In genomic region chr9:97504381-97505216, GRCh38 we compare ENCODE assay signal across 16 cellular contexts. TPM values are rescaled to one million over a fixed set of nuclear protein-coding genes. Genes with fewer than 3 reads are reported as not detected.
DNase-seq lines count a peak whose midpoint lies in the region; ATAC-seq, FAIRE-seq and TF ChIP-seq lines count a peak whose summit lies in the region.
"Had no signal": no experiment of that assay in that cellular context is flagged by ENCODE, and none has a peak within 500 bp of the region (broad histone marks: within the 10 kb centered on the region; RNA-seq: fewer than 3 reads in every experiment).

No MANE protein-coding gene starts in this region.

- no peak for TF ChIP-seq CTCF in CD4-positive, alpha-beta T cell (IDR thresholded peaks at IDR 0.05)
- TF ChIP-seq CTCF in Peyer's patch (IDR thresholded peaks at IDR 0.05) (no peak), esophagus squamous epithelium (IDR thresholded peaks at IDR 0.05) (no peak), pancreas (IDR thresholded peaks at IDR 0.05) (no peak)

- no peak for DNase-seq in CD4-positive, alpha-beta T cell
- DNase-seq in Peyer's patch (no peak), esophagus squamous epithelium (lab: John Stamatoyannopoulos, UW) (no peak), pancreas (peak in 3 of 6 donors; percentile 35 to 62 (median 46)), T-helper 9 cell (no peak), HT-29 (ENCODE audit: low spot score) (no peak)
- DNase-seq in stimulated activated CD8-positive, alpha-beta memory T cell treated with anti-CD3 and anti-CD28 coated beads, Interleukin-4, amount 100 ng/mL, for 48 hours, result no peak
- DNase-seq: activated CD4-positive, alpha-beta T cell treated with anti-CD3 and anti-CD28 coated beads for 4 hours; activated naive CD4-positive, alpha-beta T cell; colonic mucosa; glutamatergic neuron; NCI-H1048; NCI-H524 treated with DMSO at 0.1 percent for 48 hours had no signal

- no peak for ATAC-seq in CD4-positive, alpha-beta T cell (ENCODE audit: poor library complexity)
- ATAC-seq in pancreas (peak; percentile 11 to 54 (median 33)), HG02571 (IDR thresholded peaks at IDR 0.05; ENCODE audit: unreplicated experiment) (no peak)

- H3K4me1 Mint-ChIP-seq in CD4-positive, alpha-beta T cell (ENCODE audit: low read depth), result peaks cover 21% of the 10 kb centered on the region

- CTCF ChIA-PET in CD4-positive, alpha-beta T cell (lab: Charles Lee), result no interaction called here

- H3K4me1 ChIP-seq in Peyer's patch (peaks cover 3 to 21% (median 8%) of the 10 kb centered on the region in 4 donors), esophagus squamous epithelium (peaks cover 15 to 38% (median 23%) of the 10 kb centered on the region in 3 donors), pancreas (peaks cover 7 to 22% (median 18%) of the 10 kb centered on the region in 3 donors)
- H3K4me1 ChIP-seq: parathyroid adenoma had no signal

- no peaks in the 10 kb centered on the region for H3K9me3 Mint-ChIP-seq in CD4-positive, alpha-beta T cell

- TF ChIP-seq POLR2A in Peyer's patch (IDR thresholded peaks at IDR 0.05) (no peak), esophagus squamous epithelium (IDR thresholded peaks at IDR 0.05) (no peak)

- peaks cover 48% of the 10 kb centered on the region for H3K27me3 ChIP-seq in CD4-positive, alpha-beta T cell (ENCODE audit: control insufficient read depth, insufficient read depth, low read length)
- no peaks in the 10 kb centered on the region for H3K27me3 ChIP-seq in Peyer's patch
- H3K27me3 ChIP-seq in esophagus squamous epithelium, result peaks cover 0 to 81% (median 1%) of the 10 kb centered on the region in 4 donors
- H3K27me3 ChIP-seq in pancreas, result no peaks in the 10 kb centered on the region

- intact Hi-C loops in CD4-positive, alpha-beta T cell (cut with DNase I, micrococcal nuclease), result no loop called here
- intact Hi-C loops in esophagus squamous epithelium (cut with DNase I) (no loop called here), pancreas (cut with DNase I) (no loop called here)

- H3K27me3 Mint-ChIP-seq in CD4-positive, alpha-beta T cell, result peaks cover 27% of the 10 kb centered on the region

- H3K27ac ChIP-seq in CD4-positive, alpha-beta T cell (ENCODE audit: low read depth, low read length), result no peak overlapping the region
- H3K27ac ChIP-seq in Peyer's patch, result peak overlapping the region in 3 of 4 donors; percentile 18 to 53 (median 39)
- peak overlapping the region in 3 of 4 donors; percentile 67 to 88 (median 72) for H3K27ac ChIP-seq in esophagus squamous epithelium
- H3K27ac ChIP-seq in pancreas, result peak overlapping the region in 3 of 4 donors; percentile 35 to 84 (median 55)
- H3K27ac ChIP-seq: colonic mucosa, parathyroid adenoma had no signal

- H3K27ac Mint-ChIP-seq in CD4-positive, alpha-beta T cell, result no peak overlapping the region

- H3K36me3 ChIP-seq in Peyer's patch (no peaks in the 10 kb centered on the region), esophagus squamous epithelium (no peaks in the 10 kb centered on the region), pancreas (no peaks in the 10 kb centered on the region)
- H3K36me3 ChIP-seq: colonic mucosa had no signal

- no peaks in the 10 kb centered on the region for H3K9me3 ChIP-seq in CD4-positive, alpha-beta T cell (ENCODE audit: control insufficient read depth, low read length)
- no peaks in the 10 kb centered on the region for H3K9me3 ChIP-seq in Peyer's patch
- H3K9me3 ChIP-seq in esophagus squamous epithelium, result no peaks in the 10 kb centered on the region
- H3K9me3 ChIP-seq in pancreas, result no peaks in the 10 kb centered on the region
- H3K9me3 ChIP-seq: colonic mucosa had no signal

- 62 to 64% methylated on average over 8 of the region's 8 CpGs for WGBS in esophagus squamous epithelium, 2 donors
- 39 to 40% methylated on average over 8 of the region's 8 CpGs for WGBS in pancreas, 2 donors

- POLR2A ChIA-PET in CD4-positive, alpha-beta T cell (lab: Charles Lee), result no interaction called here

- no peak overlapping the region for H3K4me3 ChIP-seq in Peyer's patch
- H3K4me3 ChIP-seq in esophagus squamous epithelium, result peak overlapping the region in 1 of 4 donors; percentile 37
- H3K4me3 ChIP-seq in pancreas, result peak overlapping the region in 1 of 4 donors; percentile 15
- H3K4me3 ChIP-seq: colonic mucosa, lung had no signal

- H3K4me3 Mint-ChIP-seq in CD4-positive, alpha-beta T cell, result peak overlapping the region; percentile 50

- no peaks in the 10 kb centered on the region for H3K36me3 Mint-ChIP-seq in CD4-positive, alpha-beta T cell (ENCODE audit: low read depth)

- FAIRE-seq in pancreas (lab: Jason Lieb, UNC), result no peak

RNA-seq across cellular contexts. Expression of gene TMOD1, which starts 3.1 kb away (rescaled TPM):
- total RNA-seq in CD4-positive, alpha-beta T cell, result under 1 TPM; 0.20 to 0.47 TPM
- total RNA-seq in Peyer's patch, result 10 to 100 TPM in 1 of 4 donors, 1 to 10 TPM in 3; 2.6 to 15.7 (median 4.9) TPM
- 10 to 100 TPM in 1 of 4 donors, 1 to 10 TPM in 2, under 1 TPM in 1; 0.15 to 13.4 (median 2.4) TPM for total RNA-seq in esophagus squamous epithelium
- 10 to 100 TPM in 4 of 6 donors, 1 to 10 TPM in 2; 8.4 to 17.0 (median 11.7) TPM for total RNA-seq in pancreas
- 10 to 100 TPM; 12.2 to 28.7 TPM for polyA plus RNA-seq in pancreas
- not detected in 2 replicates for total RNA-seq in HT-29 (2014; rRNA removed; shearing (Covaris generic))

Comparison
In these comparisons a context has a peak if more than half of its experiments do, and no peak if none do; other contexts are left out.
1. ATAC-seq: peak in pancreas (4 of 4); none in CD4-positive, alpha-beta T cell (single experiment) and HG02571 (single experiment).